1 cellular context compared by ENCODE assay signal in genomic region chr7:112162161-112163020, GRCh38.
TF ChIP-seq lines count a peak whose summit lies in the region.

No MANE protein-coding gene starts in this region.

TF ChIP-seq in A549, 52 proteins besides CTCF, POLR2A, EP300 and RAD21 (continued from another document):
- TF ChIP-seq FOSL2 (IDR thresholded peaks at IDR 0.05) (no peak), FOSL2 (CRISPR knock-in tag; IDR thresholded peaks at IDR 0.05) (peak; percentile 62), SREBF2 (IDR thresholded peaks at IDR 0.05) (no peak), GATA3 (IDR thresholded peaks at IDR 0.05; ENCODE audit: borderline replicate concordance) (0 out of 2 replicates have a peak, but pooled peaks have one; percentile 34), ZSCAN20 (CRISPR knock-in tag; IDR thresholded peaks at IDR 0.05) (no peak), RARB (CRISPR knock-in tag; IDR thresholded peaks at IDR 0.05) (no peak), ESRRA (IDR thresholded peaks at IDR 0.05; ENCODE audit: borderline replicate concordance, low read length) (no peak), PBX3 (IDR thresholded peaks at IDR 0.05) (no peak), ELK1 (IDR thresholded peaks at IDR 0.05; ENCODE audit: low read depth, low read length) (no peak), JUN (IDR thresholded peaks at IDR 0.05) (peak in 1 of 2 experiments; percentile 42; a peak in 1 of 5 replicates)
TF ChIP-seq in A549: peak in this region for 4.
